In the genomic region with DNA sequence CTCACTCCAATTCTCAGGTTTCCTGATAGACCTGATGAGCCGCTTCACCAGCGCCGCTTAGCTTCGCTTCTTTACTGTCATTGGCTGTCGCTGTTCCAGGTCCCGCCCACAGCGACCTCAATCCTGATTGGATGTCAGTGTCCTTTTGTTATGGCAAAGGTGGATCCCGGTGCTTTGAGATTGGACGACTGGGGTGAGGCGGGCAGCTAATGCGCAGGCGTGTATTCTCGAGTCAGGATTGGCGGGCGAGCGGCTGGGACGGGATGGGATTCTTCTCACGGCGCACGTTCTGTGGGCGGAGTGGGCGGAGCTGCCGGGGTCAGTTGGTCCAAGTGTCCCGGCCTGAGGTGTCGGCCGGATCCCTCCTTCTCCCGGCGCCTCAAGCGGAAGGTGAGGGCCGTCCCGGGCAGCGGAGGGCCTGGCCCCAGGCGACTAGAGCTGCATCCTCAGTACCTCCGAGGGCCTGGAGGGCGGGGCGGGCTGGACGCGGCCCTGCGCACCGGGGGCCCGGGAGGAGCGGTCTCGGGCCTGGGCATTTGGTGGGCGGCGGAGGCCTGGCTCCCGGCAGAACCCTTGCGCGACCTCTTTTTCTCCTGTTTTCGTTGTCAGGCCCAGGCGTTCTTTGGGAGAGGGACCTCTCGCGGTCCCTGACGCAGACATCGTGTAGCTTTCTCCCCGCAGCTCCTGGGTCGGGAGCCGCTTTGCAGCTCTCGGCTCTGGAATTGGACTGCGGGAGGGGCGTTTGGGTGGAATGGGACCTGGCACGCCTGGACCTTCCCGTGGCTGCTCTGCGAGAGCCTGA, we compare ENCODE assay signal across 8 cellular contexts. TPM values are rescaled to one million over a fixed set of nuclear protein-coding genes. Genes with fewer than 3 reads are reported as not detected.
DNase-seq lines count a peak whose midpoint lies in the region; ATAC-seq and TF ChIP-seq lines count a peak whose summit lies in the region.

SCOC (plus strand) TSS at position 319 of the 802 bp plus-strand sequence. CDS start 5,525 bp downstream, outside the sequence.

- DNase-seq in NCI-H2196 treated with DMSO at 0.1 percent for 48 hours (lab: John Stamatoyannopoulos, UW; ENCODE audit: unreplicated experiment) (peak; percentile 86), WTC11 (ENCODE audit: low spot score) (peak; percentile 99), cardiac fibroblast (ENCODE audit: low read depth in 2 of 2) (peak; percentile 99), iPS-NIHi7 (ENCODE audit: extremely low spot score) (peak; percentile 99), smooth muscle cell (lab: John Stamatoyannopoulos, UW; ENCODE audit: unreplicated experiment) (peak; percentile 90)

- peaks cover 42% of the 10 kb centered on the region for H4K20me1 ChIP-seq in smooth muscle cell (ENCODE audit: low read depth)

- H3K36me3 Mint-ChIP-seq in WTC11 = no peaks in the 10 kb centered on the region

- H3K36me3 ChIP-seq in ACC112 (ENCODE audit: insufficient read depth, low read length) (no peaks in the 10 kb centered on the region), smooth muscle cell (ENCODE audit: low read depth) (no peaks in the 10 kb centered on the region)

- H3K4me1 Mint-ChIP-seq in WTC11 = peaks cover 22% of the 10 kb centered on the region

- TF ChIP-seq CTCF in WTC11 (IDR thresholded peaks at IDR 0.05) (no peak), cardiac fibroblast (IDR thresholded peaks at IDR 0.05; ENCODE audit: low read depth, low read length) (no peak), smooth muscle cell (IDR thresholded peaks at IDR 0.05; ENCODE audit: borderline replicate concordance, insufficient read depth, poor library complexity, severe bottlenecking) (no peak)

- H3K27me3 Mint-ChIP-seq in WTC11 (ENCODE audit: low read depth) = no peaks in the 10 kb centered on the region

- under 1% methylated on average over 53 of the region's 63 CpGs for WGBS in smooth muscle cell (ENCODE audit: low lambda C conversion rate)

- ATAC-seq in GM18870 (IDR thresholded peaks at IDR 0.05; ENCODE audit: unreplicated experiment) (peak; percentile 93), HG03135 (IDR thresholded peaks at IDR 0.05; ENCODE audit: unreplicated experiment) (peak; percentile 97), WTC11 (peak; percentile 95)

- peak within 1 kb of the TSS; percentile 91 for H2AFZ ChIP-seq in ACC112 (ENCODE audit: low read length, unreplicated experiment)
- H2AFZ ChIP-seq in smooth muscle cell (ENCODE audit: low read depth) = peak within 1 kb of the TSS; percentile 94

- peak within 1 kb of the TSS; percentile 91 for H3K27ac Mint-ChIP-seq in WTC11

- H3K4me3 ChIP-seq in ACC112 (ENCODE audit: low read depth, low read length) (peak within 1 kb of the TSS; percentile 91), cardiac fibroblast (replicated peaks in 1 of 2; ENCODE audit: low read depth in 2 of 2, low read length in 2 of 2) (peak within 1 kb of the TSS; percentile 77 to 80), smooth muscle cell (peak within 1 kb of the TSS; percentile 64)

- no peaks in the 10 kb centered on the region for H3F3A ChIP-seq in smooth muscle cell (ENCODE audit: low read depth)

- CTCF ChIA-PET in WTC11 (lab: Charles Lee) = interaction anchor here (0.8 to 3.3 kb wide), 17 partner anchors 10 to 510 kb away, joined by 3 to 84 read pairs (median 4); partner anchors contain the start of genes CLGN and ELMOD2

- no peaks in the 10 kb centered on the region for H3K9me3 ChIP-seq in smooth muscle cell (replicated peaks; ENCODE audit: low read depth)

- no peak within 1 kb of the TSS for H3K4me3 Mint-ChIP-seq in WTC11

- H3K27ac ChIP-seq in ACC112 (ENCODE audit: low read depth, low read length) = peak within 1 kb of the TSS; percentile 71
- H3K27ac ChIP-seq in smooth muscle cell (ENCODE audit: low read depth) = peak within 1 kb of the TSS; percentile 78

- H3K79me2 ChIP-seq in ACC112 (ENCODE audit: control insufficient read depth, insufficient read depth, low read length, unreplicated experiment) (peaks cover 44% of the 10 kb centered on the region), smooth muscle cell (ENCODE audit: low read depth) (peaks cover 46% of the 10 kb centered on the region)

- no peaks in the 10 kb centered on the region for H3K9me3 Mint-ChIP-seq in WTC11

- POLR2A ChIA-PET in WTC11 (lab: Charles Lee) = interaction anchor here (0.6 to 1.9 kb wide), 13 partner anchors 12 to 383 kb away, joined by 3 to 11 read pairs (median 4); partner anchors contain the start of genes CLGN, ELMOD2, MGAT4D and TBC1D9

- H3K9ac ChIP-seq in smooth muscle cell (ENCODE audit: low read depth) = peak within 1 kb of the TSS; percentile 83

- H3K27me3 ChIP-seq in ACC112 (ENCODE audit: insufficient read depth, low read length) = no peaks in the 10 kb centered on the region
- H3K27me3 ChIP-seq in smooth muscle cell (ENCODE audit: low read depth) = no peaks in the 10 kb centered on the region

- H3K4me2 ChIP-seq in smooth muscle cell = peak within 1 kb of the TSS; percentile 87

- H3K4me1 ChIP-seq in ACC112 (ENCODE audit: control insufficient read depth, insufficient read depth, low read length, unreplicated experiment) (peaks cover 36% of the 10 kb centered on the region), smooth muscle cell (ENCODE audit: low read depth) (peaks cover 5% of the 10 kb centered on the region)

TF ChIP-seq in WTC11, 78 proteins besides CTCF, POLR2A, EP300 and RAD21 (continues in another document):
- TF ChIP-seq ETV6 (CRISPR knock-in tag; IDR thresholded peaks at IDR 0.05) (peak; percentile 40; the same call in 1 of the 2 replicates), SP1 (CRISPR knock-in tag; conservative IDR thresholded peaks at IDR 0.05) (peak; percentile 81), FOXP1 (CRISPR knock-in tag; IDR thresholded peaks at IDR 0.05; ENCODE audit: borderline replicate concordance) (peak; percentile 61; the same call in 1 of the 2 replicates), JUN (CRISPR knock-in tag; IDR thresholded peaks at IDR 0.05) (no peak), ATF2 (CRISPR knock-in tag; IDR thresholded peaks at IDR 0.05; ENCODE audit: borderline replicate concordance, low read depth) (no peak), NFE2L1 (CRISPR knock-in tag; IDR thresholded peaks at IDR 0.05) (no peak), FOXK1 (CRISPR knock-in tag; IDR thresholded peaks at IDR 0.05) (peak; percentile 55; the same call in 1 of the 2 replicates), MYBL2 (CRISPR knock-in tag; IDR thresholded peaks at IDR 0.05) (peak; percentile 26; the same call in 1 of the 2 replicates), USF1 (CRISPR knock-in tag; IDR thresholded peaks at IDR 0.05) (peak; percentile 49; the same call in 1 of the 2 replicates), RELA (CRISPR knock-in tag; IDR thresholded peaks at IDR 0.05; ENCODE audit: borderline replicate concordance) (no peak), MAX (CRISPR knock-in tag; IDR thresholded peaks at IDR 0.05) (peak; percentile 61; the same call in 1 of the 2 replicates), TEAD1 (CRISPR knock-in tag; IDR thresholded peaks at IDR 0.05) (peak; percentile 84), NFYB (CRISPR knock-in tag; conservative IDR thresholded peaks at IDR 0.05; ENCODE audit: low read depth) (peak; percentile 69), ELF4 (CRISPR knock-in tag; IDR thresholded peaks at IDR 0.05; ENCODE audit: low read depth) (0 out of 2 replicates have a peak, but pooled peaks have one; percentile 22)
- TF ChIP-seq, protein P1, sequence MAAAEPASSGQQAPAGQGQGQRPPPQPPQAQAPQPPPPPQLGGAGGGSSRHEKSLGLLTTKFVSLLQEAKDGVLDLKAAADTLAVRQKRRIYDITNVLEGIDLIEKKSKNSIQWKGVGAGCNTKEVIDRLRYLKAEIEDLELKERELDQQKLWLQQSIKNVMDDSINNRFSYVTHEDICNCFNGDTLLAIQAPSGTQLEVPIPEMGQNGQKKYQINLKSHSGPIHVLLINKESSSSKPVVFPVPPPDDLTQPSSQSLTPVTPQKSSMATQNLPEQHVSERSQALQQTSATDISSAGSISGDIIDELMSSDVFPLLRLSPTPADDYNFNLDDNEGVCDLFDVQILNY (CRISPR knock-in tag; IDR thresholded peaks at IDR 0.05) = peak; percentile 61; the same call in 1 of the 2 replicates
- TF ChIP-seq, protein P2, sequence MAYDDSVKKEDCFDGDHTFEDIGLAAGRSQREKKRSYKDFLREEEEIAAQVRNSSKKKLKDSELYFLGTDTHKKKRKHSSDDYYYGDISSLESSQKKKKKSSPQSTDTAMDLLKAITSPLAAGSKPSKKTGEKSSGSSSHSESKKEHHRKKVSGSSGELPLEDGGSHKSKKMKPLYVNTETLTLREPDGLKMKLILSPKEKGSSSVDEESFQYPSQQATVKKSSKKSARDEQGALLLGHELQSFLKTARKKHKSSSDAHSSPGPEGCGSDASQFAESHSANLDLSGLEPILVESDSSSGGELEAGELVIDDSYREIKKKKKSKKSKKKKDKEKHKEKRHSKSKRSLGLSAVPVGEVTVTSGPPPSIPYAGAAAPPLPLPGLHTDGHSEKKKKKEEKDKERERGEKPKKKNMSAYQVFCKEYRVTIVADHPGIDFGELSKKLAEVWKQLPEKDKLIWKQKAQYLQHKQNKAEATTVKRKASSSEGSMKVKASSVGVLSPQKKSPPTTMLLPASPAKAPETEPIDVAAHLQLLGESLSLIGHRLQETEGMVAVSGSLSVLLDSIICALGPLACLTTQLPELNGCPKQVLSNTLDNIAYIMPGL (CRISPR knock-in tag; IDR thresholded peaks at IDR 0.05) = peak; percentile 81

RNA-seq across cellular contexts. Expression of gene SCOC, which starts in this region (rescaled TPM):
- total RNA-seq in WTC11 (2021) = 33.0 to 37.3 TPM (median 33.6 TPM) in 3 replicates
- total RNA-seq in smooth muscle cell = 144 and 159 TPM in 2 replicates
- 76.8 and 86.7 TPM in 2 replicates for polyA plus RNA-seq in smooth muscle cell

Comparison
In these comparisons a context has a peak if more than half of its experiments do, and no peak if none do; other contexts are left out.
1. Peak in every context shown above with its lines: DNase-seq, ATAC-seq, H3K4me3 ChIP-seq and H3K27ac ChIP-seq.